In the genomic region with DNA sequence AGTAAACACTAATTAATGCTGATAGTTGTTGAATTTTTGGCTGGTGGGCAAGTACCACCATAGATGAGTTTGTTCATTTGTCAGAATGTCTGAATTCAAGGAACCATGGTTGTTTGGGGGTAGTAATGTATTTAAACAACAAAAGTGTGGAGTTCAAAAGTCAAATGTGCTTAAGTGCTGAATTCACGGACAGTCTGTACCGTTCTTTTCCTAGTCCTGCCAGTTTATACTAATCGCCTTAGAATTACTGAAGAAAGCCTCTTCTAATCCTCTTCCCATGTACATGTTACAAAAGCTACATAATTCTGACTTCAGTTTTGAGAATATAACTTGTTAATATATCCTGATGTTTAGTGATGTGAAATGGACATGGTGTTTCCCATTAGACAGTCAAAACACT, we compare ENCODE assay signal across 12 cellular contexts. TPM values are rescaled to one million over a fixed set of nuclear protein-coding genes. Genes with fewer than 3 reads are reported as not detected.
A peak's percentile ranks its signal among the peaks of the same experiment; 100 is the strongest.
DNase-seq lines count a peak whose midpoint lies in the region; ATAC-seq and TF ChIP-seq lines count a peak whose summit lies in the region.
"Had no signal": no experiment of that assay in that cellular context is flagged by ENCODE, and none has a peak within 500 bp of the region (broad histone marks: within the 10 kb centered on the region; RNA-seq: fewer than 3 reads in every experiment).

No MANE protein-coding gene starts in this region.

- TF ChIP-seq CTCF in NB4 (IDR thresholded peaks at IDR 0.05; ENCODE audit: low read depth, low read length) (no peak), brain (conservative IDR thresholded peaks at IDR 0.05) (no peak)

- DNase-seq in activated T-cell treated with anti-CD3 and anti-CD28 coated beads, Interleukin-2, amount 50 U/mL, for 72 hours, result no peak
- DNase-seq in activated T-cell treated with anti-CD3 and anti-CD28 coated beads for 4 hours (no peak), NB4 (ENCODE audit: low read depth) (no peak), SK-N-DZ (ENCODE audit: low spot score) (no peak), T-cell (no peak)
- DNase-seq in stimulated activated effector memory CD8-positive, alpha-beta T cell treated with anti-CD3 and anti-CD28 coated beads, Interleukin-12 subunit alpha, Interleukin-12 subunit beta, amount 100 ng/mL, for 72 hours (ENCODE audit: low spot score in 2 of 2), result no peak
- DNase-seq: KBM-7, NCI-H1417 treated with DMSO at 0.1 percent for 48 hours, NCI-H446 had no signal

- peak overlapping the region; percentile 25 for H3K27ac Mint-ChIP-seq in activated T-cell treated with anti-CD3 and anti-CD28 coated beads, Interleukin-2, amount 50 U/mL, for 72 hours
- H3K27ac Mint-ChIP-seq in brain (peak overlapping the region in 4 of 5 experiments; percentile 20 to 85 (median 40)), T-cell (peak overlapping the region in 1 of 2 donors; percentile 59)
- H3K27ac Mint-ChIP-seq in stimulated activated effector memory CD8-positive, alpha-beta T cell treated with anti-CD3 and anti-CD28 coated beads, Interleukin-12 subunit alpha, Interleukin-12 subunit beta, amount 100 ng/mL, for 72 hours, result peak overlapping the region; percentile 96

- peak overlapping the region; percentile 16 for H3K4me3 ChIP-seq in NB4 (ENCODE audit: low read depth, low read length)
- H3K4me3 ChIP-seq: smooth muscle cell had no signal

- CTCF ChIA-PET in T-cell (lab: Charles Lee), result interaction anchor here in 1 of 2 donors (0.7 kb wide), 1 partner anchor 46 kb away, joined by 7 read pairs; no protein-coding TSS in a partner anchor

- ATAC-seq in activated T-cell treated with anti-CD3 and anti-CD28 coated beads, Interleukin-2, amount 50 U/mL, for 72 hours (replicated peaks in 1 of 2), result no peak
- ATAC-seq in stimulated activated effector memory CD8-positive, alpha-beta T cell treated with anti-CD3 and anti-CD28 coated beads, Interleukin-12 subunit alpha, Interleukin-12 subunit beta, amount 100 ng/mL, for 72 hours, result no peak
- no peak for ATAC-seq in T-cell (replicated peaks in 1 of 4)
- no peak for ATAC-seq in HG03342 (IDR thresholded peaks at IDR 0.05; ENCODE audit: unreplicated experiment)

- POLR2A ChIA-PET in T-cell (lab: Charles Lee), result no interaction called here

- H3K4me3 Mint-ChIP-seq in activated T-cell treated with anti-CD3 and anti-CD28 coated beads, Interleukin-2, amount 50 U/mL, for 72 hours, result peak overlapping the region; percentile 94 to 95
- H3K4me3 Mint-ChIP-seq in brain (peak overlapping the region; percentile 21 to 69 (median 48)), T-cell (peak overlapping the region in 1 of 3 donors; percentile 98)
- H3K4me3 Mint-ChIP-seq in stimulated activated effector memory CD8-positive, alpha-beta T cell treated with anti-CD3 and anti-CD28 coated beads, Interleukin-12 subunit alpha, Interleukin-12 subunit beta, amount 100 ng/mL, for 72 hours, result peak overlapping the region; percentile 89

- H3K36me3 Mint-ChIP-seq in activated T-cell treated with anti-CD3 and anti-CD28 coated beads, Interleukin-2, amount 50 U/mL, for 72 hours (ENCODE audit: insufficient read depth in 2 of 2), result peaks cover 4 to 17% of the 10 kb centered on the region in 2 donors
- H3K36me3 Mint-ChIP-seq in brain (peaks cover 40% of the 10 kb centered on the region), T-cell (peaks cover 11% of the 10 kb centered on the region)
- H3K36me3 Mint-ChIP-seq in stimulated activated effector memory CD8-positive, alpha-beta T cell treated with anti-CD3 and anti-CD28 coated beads, Interleukin-12 subunit alpha, Interleukin-12 subunit beta, amount 100 ng/mL, for 72 hours, result peaks cover 85% of the 10 kb centered on the region

- TF ChIP-seq POLR2A in NB4 (IDR thresholded peaks at IDR 0.05; ENCODE audit: extremely low read depth, insufficient read length), result no peak

- H3K4me1 Mint-ChIP-seq in activated T-cell treated with anti-CD3 and anti-CD28 coated beads, Interleukin-2, amount 50 U/mL, for 72 hours (ENCODE audit: low read depth), result peaks cover 73% of the 10 kb centered on the region
- H3K4me1 Mint-ChIP-seq in brain, result peaks cover 59% of the 10 kb centered on the region
- peaks cover 43% of the 10 kb centered on the region for H3K4me1 Mint-ChIP-seq in stimulated activated effector memory CD8-positive, alpha-beta T cell treated with anti-CD3 and anti-CD28 coated beads, Interleukin-12 subunit alpha, Interleukin-12 subunit beta, amount 100 ng/mL, for 72 hours
- peaks cover 58 to 63% (median 59%) of the 10 kb centered on the region in 3 donors for H3K4me1 Mint-ChIP-seq in T-cell

- no peaks in the 10 kb centered on the region for H3K27me3 Mint-ChIP-seq in activated T-cell treated with anti-CD3 and anti-CD28 coated beads, Interleukin-2, amount 50 U/mL, for 72 hours (ENCODE audit: low read depth)
- H3K27me3 Mint-ChIP-seq in brain, result peaks cover 12% of the 10 kb centered on the region
- no peaks in the 10 kb centered on the region for H3K27me3 Mint-ChIP-seq in T-cell

- H3K9me3 Mint-ChIP-seq in activated T-cell treated with anti-CD3 and anti-CD28 coated beads, Interleukin-2, amount 50 U/mL, for 72 hours, result no peaks in the 10 kb centered on the region
- H3K9me3 Mint-ChIP-seq in brain (peaks cover 0 to 3% (median 0%) of the 10 kb centered on the region in 5 experiments), T-cell (no peaks in the 10 kb centered on the region)
- no peaks in the 10 kb centered on the region for H3K9me3 Mint-ChIP-seq in stimulated activated effector memory CD8-positive, alpha-beta T cell treated with anti-CD3 and anti-CD28 coated beads, Interleukin-12 subunit alpha, Interleukin-12 subunit beta, amount 100 ng/mL, for 72 hours

RNA-seq across cellular contexts. Expression of a gene that starts 2.7 kb away (rescaled TPM):
- 10 to 100 TPM; 36.3 to 47.0 TPM for total RNA-seq in activated T-cell treated with anti-CD3 and anti-CD28 coated beads, Interleukin-2, amount 50 U/mL, for 72 hours
- 3.0 TPM for polyA plus RNA-seq in brain (ENCODE audit: insufficient read depth, low read depth, low replicate concordance)
- polyA plus RNA-seq in SK-N-DZ (2014; cell fraction: cytosol; rRNA removed), result 20.9 and 25.7 TPM in 2 replicates
- polyA plus RNA-seq in SK-N-DZ (2014; cell fraction: nucleus; rRNA removed), result 39.2 and 50.6 TPM in 2 replicates
- total RNA-seq in T-cell, result 10 to 100 TPM; 25.0 to 41.6 (median 31.0) TPM

RNA-seq across cellular contexts. Expression of a gene that starts 19.5 kb away (rescaled TPM):
- 10 to 100 TPM; 57.7 to 64.2 TPM for total RNA-seq in activated T-cell treated with anti-CD3 and anti-CD28 coated beads, Interleukin-2, amount 50 U/mL, for 72 hours
- 48.9 TPM for polyA plus RNA-seq in brain (ENCODE audit: insufficient read depth, low read depth, low replicate concordance)
- 34.6 and 36.5 TPM in 2 replicates for polyA plus RNA-seq in SK-N-DZ (2014; cell fraction: cytosol; rRNA removed)
- 26.7 and 48.3 TPM in 2 replicates for polyA plus RNA-seq in SK-N-DZ (2014; cell fraction: nucleus; rRNA removed)
- total RNA-seq in T-cell, result 10 to 100 TPM; 26.4 to 39.9 (median 36.9) TPM
